ENCODE assay signal across 9 cellular contexts in genomic region chr3:14780927-14781507, GRCh38. TPM values are rescaled to one million over a fixed set of nuclear protein-coding genes. Genes with fewer than 3 reads are reported as not detected.
DNase-seq lines count a peak whose midpoint lies in the region; ATAC-seq and TF ChIP-seq lines count a peak whose summit lies in the region.
"Had no signal": no experiment of that assay in that cellular context is flagged by ENCODE, and none has a peak within 500 bp of the region (broad histone marks: within the 10 kb centered on the region; RNA-seq: fewer than 3 reads in every experiment).

No MANE protein-coding gene starts in this region.

- H3K9me3 Mint-ChIP-seq in activated naive CD4-positive, alpha-beta T cell treated with anti-CD3 and anti-CD28 coated beads, Interleukin-2, amount 50 U/mL, for 72 hours: peaks cover 4 to 16% of the 10 kb centered on the region in 2 donors
- H3K9me3 Mint-ChIP-seq in brain: peaks cover 4 to 18% (median 15%) of the 10 kb centered on the region in 5 experiments

- peaks cover 6% of the 10 kb centered on the region for H3K27me3 Mint-ChIP-seq in brain

- no peak overlapping the region for H3K27ac Mint-ChIP-seq in activated naive CD4-positive, alpha-beta T cell treated with anti-CD3 and anti-CD28 coated beads, Interleukin-2, amount 50 U/mL, for 72 hours
- no peak overlapping the region for H3K27ac Mint-ChIP-seq in brain
- H3K27ac Mint-ChIP-seq: stimulated activated naive CD8-positive, alpha-beta T cell treated with anti-CD3 and anti-CD28 coated beads, Interleukin-15, Interleukin-2, amounts not matched to agents 100 ng/mL and 50 ng/mL, for 24 hours had no signal

- DNase-seq in activated naive CD4-positive, alpha-beta T cell treated with anti-CD3 and anti-CD28 coated beads, Interleukin-2, amount 50 U/mL, for 72 hours (ENCODE audit: low spot score in 2 of 2): peak in 1 of 2 donors; percentile 42
- no peak for DNase-seq in activated naive CD4-positive, alpha-beta T cell (lab: John Stamatoyannopoulos, UW)
- DNase-seq in NCI-H82 (lab: John Stamatoyannopoulos, UW) (peak; percentile 82), left lobe of liver (ENCODE audit: low spot score) (peak; percentile 87), Ammon's horn (ENCODE audit: low spot score) (no peak)
- DNase-seq in activated CD4-positive, CD25-positive, alpha-beta regulatory T cell treated with anti-CD3 and anti-CD28 coated beads, Interleukin-2, amount 50 U/mL, for 72 hours: no peak

- H3K36me3 Mint-ChIP-seq in activated naive CD4-positive, alpha-beta T cell treated with anti-CD3 and anti-CD28 coated beads, Interleukin-2, amount 50 U/mL, for 72 hours: peaks cover 0 to 13% of the 10 kb centered on the region in 2 donors
- no peaks in the 10 kb centered on the region for H3K36me3 Mint-ChIP-seq in brain

- ATAC-seq in activated naive CD4-positive, alpha-beta T cell treated with anti-CD3 and anti-CD28 coated beads, Interleukin-2, amount 50 U/mL, for 72 hours: peak; percentile 61 to 75
- peak; percentile 72 for ATAC-seq in HG02759 (IDR thresholded peaks at IDR 0.05; ENCODE audit: unreplicated experiment)
- peak; percentile 100 for ATAC-seq in left lobe of liver

- H3K4me3 Mint-ChIP-seq in brain: no peak overlapping the region
- H3K4me3 Mint-ChIP-seq: stimulated activated naive CD8-positive, alpha-beta T cell treated with anti-CD3 and anti-CD28 coated beads, Interleukin-15, Interleukin-2, amounts not matched to agents 100 ng/mL and 50 ng/mL, for 24 hours had no signal

- peaks cover 20% of the 10 kb centered on the region for H3K4me1 Mint-ChIP-seq in brain

- peak; percentile 52 to 64 for TF ChIP-seq CTCF in brain (conservative IDR thresholded peaks at IDR 0.05)

RNA-seq across cellular contexts. Expression of gene FGD5, which starts 37.7 kb away (rescaled TPM):
- total RNA-seq in activated naive CD4-positive, alpha-beta T cell treated with anti-CD3 and anti-CD28 coated beads, Interleukin-2, amount 50 U/mL, for 72 hours: not detected
- polyA plus RNA-seq in brain (ENCODE audit: insufficient read depth, low read depth, low replicate concordance): 2.8 TPM
- total RNA-seq in left lobe of liver: 4.2 TPM

Comparison
In these comparisons a context has a peak if more than half of its experiments do, and no peak if none do; other contexts are left out.
1. DNase-seq: peak in NCI-H82 (single experiment) and left lobe of liver (single experiment); none in activated naive CD4-positive, alpha-beta T cell (0 of 4), Ammon's horn (single experiment) and activated CD4-positive, CD25-positive, alpha-beta regulatory T cell treated with anti-CD3 and anti-CD28 coated beads, Interleukin-2, amount 50 U/mL, for 72 hours (single experiment).
2. Peak in every context shown above with its lines, with median percentiles within 50 percentile points of each other: ATAC-seq.